In genomic region chr5:90866915-90867715, GRCh38 we compare ENCODE assay signal across 1 cellular context.
TF ChIP-seq lines count a peak whose summit lies in the region.

No MANE protein-coding gene starts in this region.

TF ChIP-seq in liver, 16 proteins besides CTCF, POLR2A, EP300 and RAD21 (continued from another document):
- peak; percentile 42 for TF ChIP-seq REST (IDR thresholded peaks at IDR 0.05)
- peak; percentile 74 to 77 for TF ChIP-seq JUND (IDR thresholded peaks at IDR 0.05)
- peak; percentile 29 for TF ChIP-seq ATF3 (IDR thresholded peaks at IDR 0.05)
- no peak for TF ChIP-seq NR2F2 (IDR thresholded peaks at IDR 0.05)
- TF ChIP-seq RXRA (IDR thresholded peaks at IDR 0.05): peak; percentile 63 to 85
- TF ChIP-seq MAX (IDR thresholded peaks at IDR 0.05): no peak
- peak in 1 of 2 donors; percentile 41 for TF ChIP-seq GABPA (IDR thresholded peaks at IDR 0.05 in 1 of 2, conservative IDR thresholded peaks at IDR 0.05 in 1 of 2)
